In the genomic region with DNA sequence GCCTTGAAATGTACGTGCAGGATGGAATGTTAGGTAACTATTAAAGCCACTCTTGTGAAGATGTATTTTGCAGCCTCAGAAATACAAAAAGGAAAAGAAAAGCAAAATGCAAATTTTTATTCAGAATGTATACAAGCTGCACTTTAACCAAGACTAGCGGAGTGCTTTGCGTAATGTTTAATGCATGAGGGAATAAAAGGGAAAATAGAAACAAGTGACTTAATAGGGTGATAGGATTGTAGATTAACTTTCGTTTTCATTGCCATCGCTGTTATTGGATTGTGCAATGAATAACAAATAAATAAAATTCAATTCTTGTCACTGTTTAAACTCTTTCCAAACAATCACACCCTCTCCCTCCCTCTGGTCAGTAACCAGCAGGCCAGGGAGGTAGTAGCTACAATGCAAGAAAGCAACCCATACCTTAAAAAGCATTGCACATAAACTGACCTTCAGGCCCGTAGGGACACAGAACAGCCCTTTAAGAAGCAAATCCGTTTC, we compare ENCODE assay signal across 8 cellular contexts. TPM values are rescaled to one million over a fixed set of nuclear protein-coding genes. Genes with fewer than 3 reads are reported as not detected.
DNase-seq lines count a peak whose midpoint lies in the region; ATAC-seq and TF ChIP-seq lines count a peak whose summit lies in the region.

No MANE protein-coding gene starts in this region.

- H3K4me3 ChIP-seq in LNCaP clone FGC (ENCODE audit: low read depth, low read length), result peak overlapping the region; percentile 94

- H3K9me3 ChIP-seq in ES-I3 (ENCODE audit: control insufficient read depth, insufficient read depth, low read length), result no peaks in the 10 kb centered on the region

- H3K4me3 Mint-ChIP-seq in chondrocyte (ENCODE audit: unreplicated experiment), result peak overlapping the region; percentile 87
- H3K4me3 Mint-ChIP-seq in naive B cell, result peak overlapping the region; percentile 89 to 99 (median 96)

- H3K9ac ChIP-seq in ES-I3 (ENCODE audit: low read depth, low read length), result peak overlapping the region; percentile 94

- peak in 1 of 2 donors; percentile 1 for ATAC-seq in naive B cell (ENCODE audit: low read depth in 2 of 2)
- ATAC-seq in HG02763 (IDR thresholded peaks at IDR 0.05; ENCODE audit: unreplicated experiment), result no peak

- H3K27ac Mint-ChIP-seq in chondrocyte (ENCODE audit: unreplicated experiment) (no peak overlapping the region), naive B cell (peak overlapping the region; percentile 94 to 99 (median 96))

- DNase-seq in LNCaP clone FGC (ENCODE audit: low read depth), result no peak
- no peak for DNase-seq in chondrocyte (ENCODE audit: low spot score)
- DNase-seq in naive B cell, result no peak
- no peak for DNase-seq in NCI-H187 (lab: John Stamatoyannopoulos, UW)
- DNase-seq in occipital lobe (lab: John Stamatoyannopoulos, UW), result no peak
- DNase-seq in islet precursor cell, result no peak

- H3K4me1 ChIP-seq in ES-I3 (ENCODE audit: insufficient read depth, low read length), result no peaks in the 10 kb centered on the region

- H3K27me3 Mint-ChIP-seq in chondrocyte (ENCODE audit: low read depth) (no peaks in the 10 kb centered on the region), naive B cell (no peaks in the 10 kb centered on the region)

- TF ChIP-seq CTCF in LNCaP clone FGC (IDR thresholded peaks at IDR 0.05; ENCODE audit: control insufficient read depth, extremely low read depth, insufficient read depth) (no peak), chondrocyte (IDR thresholded peaks at IDR 0.05) (no peak)

- H3K9me3 Mint-ChIP-seq in chondrocyte (ENCODE audit: low read depth) (no peaks in the 10 kb centered on the region), naive B cell (no peaks in the 10 kb centered on the region)

- H3K36me3 Mint-ChIP-seq in chondrocyte (ENCODE audit: low read depth), result no peaks in the 10 kb centered on the region
- no peaks in the 10 kb centered on the region for H3K36me3 Mint-ChIP-seq in naive B cell

- H3K4me1 Mint-ChIP-seq in chondrocyte (ENCODE audit: low read depth), result peaks cover 15% of the 10 kb centered on the region
- peaks cover 26 to 39% (median 29%) of the 10 kb centered on the region in 3 donors for H3K4me1 Mint-ChIP-seq in naive B cell

- no peaks in the 10 kb centered on the region for H3K36me3 ChIP-seq in ES-I3 (ENCODE audit: insufficient read depth, low read length)

RNA-seq across cellular contexts. Expression of a gene that starts 0.6 kb away (rescaled TPM):
- total RNA-seq in chondrocyte (53.6 to 108 TPM (median 105 TPM) in 3 replicates), occipital lobe (113 TPM)
- 10 to 100 TPM; 15.0 to 33.8 (median 25.4) TPM for polyA plus RNA-seq in naive B cell (ENCODE audit: low read depth in 6 of 6)
